In genomic region chr11:64246624-64246873, GRCh38 we compare ENCODE assay signal across 1 cellular context.
TF ChIP-seq lines count a peak whose summit lies in the region.

No MANE protein-coding gene starts in this region.

TF ChIP-seq in IMR-90, 13 proteins besides CTCF, POLR2A, EP300 and RAD21:
- TF ChIP-seq MXI1 (IDR thresholded peaks at IDR 0.05; ENCODE audit: borderline replicate concordance, low read depth, low read length), result peak; percentile 50; the same call in 1 of the 2 replicates
